Comparison of ENCODE assay signal across 1 cellular context in genomic region chr9:99368341-99369326, GRCh38.
TF ChIP-seq lines count a peak whose summit lies in the region.

No MANE protein-coding gene starts in this region.

TF ChIP-seq in GM23338, 12 proteins besides CTCF, POLR2A, EP300 and RAD21 (continued from another document):
- TF ChIP-seq ZNF462 (CRISPR knock-in tag; IDR thresholded peaks at IDR 0.05) (no peak), CREB1 (CRISPR knock-in tag; IDR thresholded peaks at IDR 0.05; ENCODE audit: low read depth) (no peak)
